Comparison of ENCODE assay signal across 8 cellular contexts in the genomic region with DNA sequence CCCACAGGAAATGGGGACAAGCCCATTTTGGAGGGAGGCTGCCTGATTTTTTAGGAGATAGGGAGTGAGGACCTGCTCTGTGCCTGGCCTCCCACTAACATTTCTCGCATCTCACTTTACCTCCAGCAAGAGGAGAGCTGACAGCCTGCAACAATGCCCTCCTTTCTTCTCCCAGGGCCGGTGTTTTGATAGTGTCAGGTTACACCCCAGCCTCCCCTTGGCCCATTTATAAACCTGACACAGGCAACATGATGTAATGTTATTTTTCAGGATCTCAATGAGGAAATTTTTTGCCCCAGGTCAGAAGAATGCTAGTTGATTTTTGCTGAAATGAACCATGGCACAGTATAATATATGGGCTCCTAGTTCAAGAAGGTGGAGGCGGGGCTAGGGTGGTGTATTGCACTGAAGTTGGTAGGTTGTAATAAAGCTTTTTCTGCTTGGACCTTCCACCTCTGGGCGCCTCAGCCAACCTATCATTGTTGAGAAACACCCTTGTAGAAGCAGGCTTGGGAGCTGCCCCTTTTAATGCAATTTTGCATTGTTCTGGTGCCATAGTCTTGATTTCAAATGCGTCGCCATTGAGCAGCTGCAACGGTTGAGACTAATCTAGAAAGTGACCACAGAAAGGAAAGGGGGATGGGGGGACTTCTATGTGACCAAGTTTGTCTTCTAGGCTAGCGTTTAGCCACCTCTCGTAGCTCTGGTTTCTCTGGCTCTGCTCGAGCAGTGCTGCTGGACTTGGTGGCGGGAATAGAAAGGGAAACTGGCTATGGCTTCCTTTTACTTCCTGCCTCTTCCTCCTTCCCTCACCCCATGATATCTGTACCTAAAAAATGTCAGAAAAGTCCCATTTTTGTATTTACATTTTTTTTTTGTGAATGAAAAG. TPM values are rescaled to one million over a fixed set of nuclear protein-coding genes. Genes with fewer than 3 reads are reported as not detected.
DNase-seq lines count a peak whose midpoint lies in the region; ATAC-seq, FAIRE-seq and TF ChIP-seq lines count a peak whose summit lies in the region.

No MANE protein-coding gene starts in this region.

- 90% methylated on average over 11 of the region's 11 CpGs for WGBS in GM23248 (ENCODE audit: low coverage in 1 of 2, low lambda C conversion rate in 2 of 2, missing lambda C conversion rate in 2 of 2), 2 experiments
- 66% methylated on average over 11 of the region's 11 CpGs for WGBS in esophagus muscularis mucosa
- WGBS in pancreas, 2 donors = 45 to 48% methylated on average over 11 of the region's 11 CpGs

- TF ChIP-seq EP300 in esophagus muscularis mucosa (IDR thresholded peaks at IDR 0.05) = no peak

- 0 out of 2 replicates have a peak, but pooled peaks cover 17% of the 10 kb centered on the region for H3F3A ChIP-seq in GM23248 (ENCODE audit: insufficient read depth)

- H3K27me3 ChIP-seq in GM23248 (replicated peaks; ENCODE audit: insufficient read depth) = no peaks in the 10 kb centered on the region
- H3K27me3 ChIP-seq in esophagus muscularis mucosa = no peaks in the 10 kb centered on the region
- H3K27me3 ChIP-seq in pancreas = no peaks in the 10 kb centered on the region

- H3K9me3 ChIP-seq in GM23248 (ENCODE audit: low read depth) = no peaks in the 10 kb centered on the region
- H3K9me3 ChIP-seq in esophagus muscularis mucosa = no peaks in the 10 kb centered on the region
- H3K9me3 ChIP-seq in pancreas = no peaks in the 10 kb centered on the region

- DNase-seq in GM23248 (peak; percentile 57), NCI-H526 (lab: John Stamatoyannopoulos, UW) (peak; percentile 99), esophagus muscularis mucosa (ENCODE audit: extremely low spot score) (no peak), pancreas (peak in 4 of 6 donors; percentile 59 to 86 (median 82))

- no peak overlapping the region for H3K4me3 ChIP-seq in GM23248
- H3K4me3 ChIP-seq in esophagus muscularis mucosa = no peak overlapping the region
- H3K4me3 ChIP-seq in pancreas = no peak overlapping the region

- peaks cover 75% of the 10 kb centered on the region for H3K79me2 ChIP-seq in GM23248 (ENCODE audit: insufficient read depth)

- FAIRE-seq in pancreas (lab: Jason Lieb, UNC) = no peak

- H2AFZ ChIP-seq in GM23248 = no peak overlapping the region

- no peaks in the 10 kb centered on the region for H4K20me1 ChIP-seq in GM23248 (ENCODE audit: insufficient read depth)

- H3K4me1 ChIP-seq in GM23248 (ENCODE audit: insufficient read depth) (peaks cover 25% of the 10 kb centered on the region), esophagus muscularis mucosa (peaks cover 66 to 100% (median 98%) of the 10 kb centered on the region in 4 donors), pancreas (peaks cover 51 to 77% (median 67%) of the 10 kb centered on the region in 3 donors)

- peak; percentile 93 to 97 (median 93) for ATAC-seq in pancreas
- no peak for ATAC-seq in HG02852 (IDR thresholded peaks at IDR 0.05; ENCODE audit: unreplicated experiment)
- ATAC-seq in GM21786 (IDR thresholded peaks at IDR 0.05; ENCODE audit: unreplicated experiment) = no peak
- no peak for ATAC-seq in GM18511 (IDR thresholded peaks at IDR 0.05; ENCODE audit: unreplicated experiment)
- no peak for ATAC-seq in HG03460 (IDR thresholded peaks at IDR 0.05; ENCODE audit: unreplicated experiment)

- intact Hi-C loops in esophagus muscularis mucosa (cut with DNase I) (loop anchor here (10.0 kb wide), 1 partner anchor 287 kb away; no protein-coding TSS in a partner anchor), pancreas (cut with DNase I) (no loop called here)

- no peaks in the 10 kb centered on the region for H3K36me3 ChIP-seq in GM23248 (ENCODE audit: low read depth)
- H3K36me3 ChIP-seq in esophagus muscularis mucosa = no peaks in the 10 kb centered on the region
- H3K36me3 ChIP-seq in pancreas = no peaks in the 10 kb centered on the region

- no peak for TF ChIP-seq POLR2A in esophagus muscularis mucosa (IDR thresholded peaks at IDR 0.05; ENCODE audit: low read depth)

- H3K4me2 ChIP-seq in GM23248 (ENCODE audit: unreplicated experiment) = peak overlapping the region; percentile 16

- H3K27ac ChIP-seq in GM23248 (no peak overlapping the region), esophagus muscularis mucosa (replicated peaks in 1 of 4) (peak overlapping the region; percentile 42 to 72 (median 62)), pancreas (peak overlapping the region; percentile 49 to 89 (median 74))

- no peak overlapping the region for H3K9ac ChIP-seq in GM23248

- TF ChIP-seq CTCF in esophagus muscularis mucosa (IDR thresholded peaks at IDR 0.05) (no peak), pancreas (IDR thresholded peaks at IDR 0.05) (no peak)

- in situ Hi-C loops in GM23248 (cut with MboI) = loop anchor here (25.0 kb wide), 2 partner anchors 175 to 1075 kb away; no protein-coding TSS in a partner anchor

- H3K9me2 ChIP-seq in GM23248 (ENCODE audit: insufficient read depth) = no peaks in the 10 kb centered on the region

RNA-seq across cellular contexts. Expression of a gene that starts 53.0 kb away (rescaled TPM):
- 32.0 and 38.8 TPM in 2 replicates for total RNA-seq in GM23248 (2014; rRNA removed; shearing (Covaris generic))
- polyA plus RNA-seq in GM23248 (2016; fragmentation: Nextera tagmentation; extraction: Ambion mirVana) (9.7 and 9.8 TPM in 2 replicates), pancreas (10 to 100 TPM; 17.3 to 21.7 TPM)
- total RNA-seq in esophagus muscularis mucosa (100 to 1,000 TPM in 2 of 4 donors, 10 to 100 TPM in 2; 89.6 to 138 (median 112) TPM), pancreas (100 to 1,000 TPM in 2 of 6 donors, 10 to 100 TPM in 4; 74.1 to 113 (median 94.3) TPM)

Comparison
In these comparisons a context has a peak if more than half of its experiments do, and no peak if none do; other contexts are left out.
1. ATAC-seq: peak in pancreas (4 of 4); none in HG02852 (single experiment), GM21786 (single experiment), GM18511 (single experiment) and HG03460 (single experiment).